10 cellular contexts compared by ENCODE assay signal in the genomic region with DNA sequence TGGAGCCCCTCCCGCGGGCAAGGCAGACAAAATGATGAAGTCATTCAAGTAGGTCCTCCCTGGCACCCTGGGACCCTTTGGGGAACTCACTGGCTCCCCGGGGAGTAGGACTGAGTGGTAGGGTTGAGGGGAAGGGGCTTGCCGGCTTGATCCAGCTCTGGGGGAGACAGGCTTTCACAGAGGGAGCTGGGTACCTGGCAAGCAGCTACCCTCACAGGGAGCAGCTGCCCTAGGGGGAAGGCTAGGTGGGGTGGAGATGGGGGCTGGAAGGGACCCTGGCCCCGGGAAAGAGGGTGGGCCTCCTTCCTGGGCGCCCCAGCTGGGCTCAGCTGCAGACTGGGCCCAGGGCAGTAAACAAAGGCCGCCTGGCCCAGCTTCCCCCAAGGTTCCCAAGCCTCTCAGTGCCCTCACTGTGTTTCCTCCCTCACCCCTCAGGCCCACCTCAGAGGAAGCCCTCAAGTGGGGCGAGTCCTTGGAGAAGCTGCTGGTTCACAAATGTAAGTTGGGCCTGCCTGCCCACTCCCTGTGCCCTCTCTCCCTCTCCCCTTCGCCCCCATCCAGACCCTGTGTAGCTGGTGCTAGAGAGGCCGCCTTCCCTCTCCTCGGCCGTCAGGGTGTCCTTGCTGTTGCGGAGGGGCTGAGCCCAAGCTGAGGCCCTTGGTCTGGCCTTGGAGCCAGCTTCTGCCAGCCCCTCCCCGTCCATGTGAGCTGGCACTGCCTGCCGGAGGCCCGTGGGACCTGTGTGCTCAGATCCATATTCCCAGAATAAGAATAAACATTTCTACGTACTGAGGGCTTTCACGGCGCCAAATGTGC.
A peak's percentile ranks its signal among the peaks of the same experiment; 100 is the strongest.
DNase-seq lines count a peak whose midpoint lies in the region; ATAC-seq and TF ChIP-seq lines count a peak whose summit lies in the region.
"Had no signal": no experiment of that assay in that cellular context is flagged by ENCODE, and none has a peak within 500 bp of the region (broad histone marks: within the 10 kb centered on the region; RNA-seq: fewer than 3 reads in every experiment).

No MANE protein-coding gene starts in this region.

- H3K27me3 ChIP-seq in HUES48 (ENCODE audit: control insufficient read depth, insufficient read depth, low read length) (no peaks in the 10 kb centered on the region), smooth muscle cell (ENCODE audit: low read depth) (no peaks in the 10 kb centered on the region)

- TF ChIP-seq CTCF in coronary artery (IDR thresholded peaks at IDR 0.05) (no peak), smooth muscle cell (IDR thresholded peaks at IDR 0.05; ENCODE audit: borderline replicate concordance, insufficient read depth, poor library complexity, severe bottlenecking) (no peak)

- peak overlapping the region; percentile 71 for H3K9ac ChIP-seq in HUES48 (ENCODE audit: low read depth, low read length)
- peak overlapping the region; percentile 93 for H3K9ac ChIP-seq in smooth muscle cell (ENCODE audit: low read depth)

- H3K4me1 ChIP-seq in HUES48 (ENCODE audit: control insufficient read depth, insufficient read depth, low read length) (peaks cover 17% of the 10 kb centered on the region), smooth muscle cell (ENCODE audit: low read depth) (peaks cover 13% of the 10 kb centered on the region)

- peak overlapping the region; percentile 100 for H3K4me2 ChIP-seq in smooth muscle cell

- H3K4me3 ChIP-seq in HUES48 (ENCODE audit: low read depth, low read length): peak overlapping the region; percentile 72
- H3K4me3 ChIP-seq in coronary artery: peak overlapping the region; percentile 77
- H3K4me3 ChIP-seq in smooth muscle cell: peak overlapping the region; percentile 74

- peaks cover 23% of the 10 kb centered on the region for H3K36me3 ChIP-seq in HUES48 (ENCODE audit: control insufficient read depth, insufficient read depth, low read length)
- no peaks in the 10 kb centered on the region for H3K36me3 ChIP-seq in smooth muscle cell (ENCODE audit: low read depth)

- H3K27ac ChIP-seq in HUES48 (ENCODE audit: low read depth, low read length): peak overlapping the region; percentile 72
- peak overlapping the region; percentile 89 to 95 for H3K27ac ChIP-seq in coronary artery
- peak overlapping the region; percentile 82 for H3K27ac ChIP-seq in smooth muscle cell (ENCODE audit: low read depth)

- 47% methylated on average over 17 of the region's 19 CpGs for WGBS in smooth muscle cell (ENCODE audit: low lambda C conversion rate)

- DNase-seq in coronary artery (ENCODE audit: low spot score) (no peak), left kidney (ENCODE audit: low read depth, low spot score) (peak; percentile 33), smooth muscle cell (lab: John Stamatoyannopoulos, UW; ENCODE audit: unreplicated experiment) (no peak)
- DNase-seq in activated effector memory CD4-positive, alpha-beta T cell treated with anti-CD3 and anti-CD28 coated beads, Interleukin-2, amount 50 U/mL, for 16 hours: no peak
- DNase-seq in stimulated activated CD4-positive, alpha-beta T cell treated with anti-CD3 and anti-CD28 coated beads, Interleukin-4, amount 100 ng/mL, for 24 hours: no peak
- DNase-seq: SIG-M5; stimulated activated naive CD8-positive, alpha-beta T cell treated with anti-CD3 and anti-CD28 coated beads, Interleukin-15, Interleukin-2, amounts not matched to agents 100 U/mL and 50 U/mL, for 24 hours had no signal

- H3K9me3 ChIP-seq in HUES48 (ENCODE audit: control insufficient read depth, insufficient read depth, low read length): no peaks in the 10 kb centered on the region
- no peaks in the 10 kb centered on the region for H3K9me3 ChIP-seq in smooth muscle cell (replicated peaks; ENCODE audit: low read depth)

- H4K20me1 ChIP-seq in smooth muscle cell (ENCODE audit: low read depth): peaks cover 28% of the 10 kb centered on the region

- H3F3A ChIP-seq in smooth muscle cell (ENCODE audit: low read depth): peaks cover 8% of the 10 kb centered on the region

- ATAC-seq in HG03045 (IDR thresholded peaks at IDR 0.05; ENCODE audit: unreplicated experiment) (no peak), GM21526 (IDR thresholded peaks at IDR 0.05; ENCODE audit: low FRiP score, unreplicated experiment) (no peak)
- ATAC-seq: stimulated activated naive CD8-positive, alpha-beta T cell treated with anti-CD3 and anti-CD28 coated beads, Interleukin-15, Interleukin-2, amounts not matched to agents 100 U/mL and 50 U/mL, for 24 hours had no signal

- H2AFZ ChIP-seq in smooth muscle cell (ENCODE audit: low read depth): no peak overlapping the region

- peaks cover 41% of the 10 kb centered on the region for H3K79me2 ChIP-seq in smooth muscle cell (ENCODE audit: low read depth)
